3 cellular contexts compared by ENCODE assay signal in genomic region chr16:84780977-84781376, GRCh38.
TF ChIP-seq lines count a peak whose summit lies in the region.

No MANE protein-coding gene starts in this region.

TF ChIP-seq in A549, 52 proteins besides CTCF, POLR2A, EP300 and RAD21:
- TF ChIP-seq CBX2 (IDR thresholded peaks at IDR 0.05; ENCODE audit: borderline replicate concordance, low read depth), result no peak
- peak; percentile 68; the same call in 1 of the 2 replicates for TF ChIP-seq POLR2AphosphoS2 (conservative IDR thresholded peaks at IDR 0.05; ENCODE audit: low read length)

TF ChIP-seq in GM23338, 12 proteins besides CTCF, POLR2A, EP300 and RAD21:
- TF ChIP-seq ZNF114 (CRISPR knock-in tag; IDR thresholded peaks at IDR 0.05), result no peak
- TF ChIP-seq EZH2 (IDR thresholded peaks at IDR 0.05; ENCODE audit: low read depth, unreplicated experiment), result no peak
- TF ChIP-seq ZNF331 (CRISPR knock-in tag; IDR thresholded peaks at IDR 0.05; ENCODE audit: low read depth), result no peak
- TF ChIP-seq JUNB (IDR thresholded peaks at IDR 0.05; ENCODE audit: unreplicated experiment), result no peak
- no peak for TF ChIP-seq CREB1 (CRISPR knock-in tag; IDR thresholded peaks at IDR 0.05; ENCODE audit: low read depth)
- TF ChIP-seq STAT1 (IDR thresholded peaks at IDR 0.05; ENCODE audit: unreplicated experiment), result no peak
- TF ChIP-seq REST (IDR thresholded peaks at IDR 0.05; ENCODE audit: unreplicated experiment), result no peak
- no peak for TF ChIP-seq NANOG (IDR thresholded peaks at IDR 0.05; ENCODE audit: borderline replicate concordance)
- no peak for TF ChIP-seq ETS1 (IDR thresholded peaks at IDR 0.05)
- no peak for TF ChIP-seq EZH2phosphoT487 (IDR thresholded peaks at IDR 0.05; ENCODE audit: unreplicated experiment)

TF ChIP-seq in K562, 482 proteins besides CTCF, POLR2A, EP300 and RAD21:
- TF ChIP-seq E2F3 (CRISPR knock-in tag; IDR thresholded peaks at IDR 0.05) (no peak), HMGXB4 (CRISPR knock-in tag; IDR thresholded peaks at IDR 0.05) (no peak), ZNF143 (CRISPR knock-in tag; IDR thresholded peaks at IDR 0.05) (no peak), SMARCA5 (IDR thresholded peaks at IDR 0.05) (no peak), PHB2 (IDR thresholded peaks at IDR 0.05; ENCODE audit: low read depth) (no peak), POLR2AphosphoS2 (IDR thresholded peaks at IDR 0.05; ENCODE audit: low read length) (peak; percentile 76; the same call in 1 of the 2 replicates), POLR2G (IDR thresholded peaks at IDR 0.05; ENCODE audit: low read depth, low read length) (peak; percentile 46)
